Comparison of ENCODE assay signal across 25 cellular contexts in genomic region chr20:36337886-36338285, GRCh38.
"Had no signal": no experiment of that assay in that cellular context is flagged by ENCODE, and none has a peak within 500 bp of the region (broad histone marks: within the 10 kb centered on the region; RNA-seq: fewer than 3 reads in every experiment).

No MANE protein-coding gene starts in this region.

- H2AFZ ChIP-seq: hepatocyte had no signal

- H3K27ac ChIP-seq: colonic mucosa, epithelial cell of prostate, esophagus squamous epithelium, gastrocnemius medialis, heart left ventricle, hepatocyte, left lung, lower lobe of right lung had no signal

- H3K4me1 ChIP-seq: colonic mucosa, esophagus squamous epithelium, gastrocnemius medialis, heart left ventricle, left lung, lower lobe of right lung had no signal

- H3K4me1 Mint-ChIP-seq: immature natural killer cell, mesothelial cell of epicardium had no signal

- FAIRE-seq: endometrium had no signal

- H3K27ac Mint-ChIP-seq: dendritic cell treated with granulocyte-macrophage colony-stimulating factor and Interleukin-4, amounts not matched to agents 40 ng/mL and 50 ng/mL, for 4 days; effector memory CD8-positive, alpha-beta T cell; endodermal cell; immature natural killer cell; mesothelial cell of epicardium had no signal

- H3K4me3 ChIP-seq: colonic mucosa, esophagus squamous epithelium, gastrocnemius medialis, heart left ventricle, hepatocyte, left lung, lower lobe of right lung, mucosa of descending colon had no signal

- H3K9me3 Mint-ChIP-seq: dendritic cell treated with granulocyte-macrophage colony-stimulating factor and Interleukin-4, amounts not matched to agents 40 ng/mL and 50 ng/mL, for 4 days; effector memory CD8-positive, alpha-beta T cell; endodermal cell; immature natural killer cell; mesothelial cell of epicardium had no signal

- H3K9me3 ChIP-seq: colonic mucosa, esophagus squamous epithelium, gastrocnemius medialis, heart left ventricle, left lung, lower lobe of right lung, mucosa of descending colon had no signal

- H3K4me2 ChIP-seq: hepatocyte had no signal

- H3K4me3 Mint-ChIP-seq: dendritic cell treated with granulocyte-macrophage colony-stimulating factor and Interleukin-4, amounts not matched to agents 40 ng/mL and 50 ng/mL, for 4 days; effector memory CD8-positive, alpha-beta T cell; endodermal cell; immature natural killer cell; mesothelial cell of epicardium had no signal

- H3K27me3 ChIP-seq: colonic mucosa had no signal

- H3K36me3 Mint-ChIP-seq: immature natural killer cell, mesothelial cell of epicardium had no signal

- H3K36me3 ChIP-seq: colonic mucosa, esophagus squamous epithelium, gastrocnemius medialis, heart left ventricle, left lung, lower lobe of right lung had no signal

- H3K79me2 ChIP-seq: hepatocyte had no signal

- DNase-seq: colonic mucosa; cortex of kidney; effector CD8-positive, alpha-beta T cell; effector memory CD8-positive, alpha-beta T cell; erythroblast; esophagus squamous epithelium; foreskin fibroblast; foreskin melanocyte; gastrocnemius medialis; hypothalamus; immature natural killer cell; islet precursor cell; left cardiac atrium; left ventricle myocardium superior; lower lobe of right lung; mesenchymal stem cell; mucosa of descending colon had no signal
